Comparison of ENCODE assay signal across 19 cellular contexts in the genomic region with DNA sequence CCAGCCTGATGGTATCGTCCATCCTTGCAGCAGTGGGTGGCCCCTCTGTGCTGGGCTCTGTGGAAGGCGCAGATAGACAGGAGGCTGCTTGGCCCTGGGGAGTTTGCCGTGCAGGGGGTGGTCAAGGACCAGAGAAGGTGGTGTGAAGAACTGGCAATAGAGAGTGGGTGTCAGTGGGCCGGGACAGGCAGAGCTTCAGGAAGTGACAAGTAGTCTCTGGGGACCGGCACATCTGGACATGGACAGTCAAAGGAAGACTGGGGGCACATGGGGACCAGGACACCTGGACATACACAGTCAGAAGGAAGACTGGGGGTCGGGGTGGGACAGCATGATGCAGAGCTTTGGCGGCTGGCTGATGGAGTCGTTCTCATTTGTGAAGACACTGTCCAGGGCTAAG.
DNase-seq lines count a peak whose midpoint lies in the region; TF ChIP-seq lines count a peak whose summit lies in the region.
"Had no signal": no experiment of that assay in that cellular context is flagged by ENCODE, and none has a peak within 500 bp of the region (broad histone marks: within the 10 kb centered on the region; RNA-seq: fewer than 3 reads in every experiment).

No MANE protein-coding gene starts in this region.

- no peak overlapping the region for H2BK120ac ChIP-seq in neuronal stem cell (ENCODE audit: low read depth, low read length)

- no peak overlapping the region for H3K4me2 ChIP-seq in neuronal stem cell (ENCODE audit: insufficient read depth, low read length, poor library complexity, severe bottlenecking)
- H3K4me2 ChIP-seq: BLaER1 treated with 17β-estradiol and CSF1 and Interleukin-3, amounts not matched to agents 10 nM and 100 nM had no signal

- H2BK5ac ChIP-seq in neuronal stem cell (ENCODE audit: low read length): peak overlapping the region; percentile 79

- intact Hi-C loops in colonic mucosa (cut with DNase I): no loop called here

- H3K23ac ChIP-seq in neuronal stem cell (ENCODE audit: low read depth, low read length, poor library complexity): no peak overlapping the region

- no peak overlapping the region for H2AK5ac ChIP-seq in neuronal stem cell (ENCODE audit: low read depth, low read length)

- H3K27me3 ChIP-seq in neuronal stem cell (ENCODE audit: control insufficient read depth in 3 of 3, insufficient read depth in 3 of 3, low read depth in 1 of 3, low read length in 3 of 3): no peaks in the 10 kb centered on the region
- H3K27me3 ChIP-seq in H7 (ENCODE audit: control insufficient read depth, insufficient read depth, low read length): no peaks in the 10 kb centered on the region
- no peaks in the 10 kb centered on the region for H3K27me3 ChIP-seq in colonic mucosa
- H3K27me3 ChIP-seq: BE2C; BLaER1 treated with 17β-estradiol and CSF1 and Interleukin-3, amounts not matched to agents 10 nM and 100 nM had no signal

- H3K27ac ChIP-seq in neuronal stem cell (replicated peaks; ENCODE audit: low read length) (no peak overlapping the region), colonic mucosa (no peak overlapping the region)
- H3K27ac ChIP-seq: 22Rv1; BLaER1 treated with 17β-estradiol and CSF1 and Interleukin-3, amounts not matched to agents 10 nM and 100 nM; GM23248 had no signal

- peak; percentile 55 for DNase-seq in activated effector memory CD4-positive, alpha-beta T cell treated with anti-CD3 and anti-CD28 coated beads, Interleukin-2, amount 50 U/mL, for 16 hours
- no peak for DNase-seq in activated effector memory CD4-positive, alpha-beta T cell treated with Interleukin-2 at 50 U/mL for 16 hours
- DNase-seq in islet precursor cell (peak; percentile 25), neuronal stem cell (ENCODE audit: low spot score) (no peak), H7 (no peak), colonic mucosa (no peak), AML-193 (lab: John Stamatoyannopoulos, UW) (no peak)
- DNase-seq: BE2C; CD4-positive, alpha-beta T cell; CD8-positive, alpha-beta memory T cell; DMS 273 treated with DMSO at 0.1 percent for 48 hours; DMS79; EL; GDM1; GM23248; H9 had no signal

- H4K8ac ChIP-seq in neuronal stem cell (ENCODE audit: low read depth, low read length): no peak overlapping the region

- H3K4me1 ChIP-seq in neuronal stem cell (ENCODE audit: control insufficient read depth in 2 of 2, insufficient read depth in 1 of 2, low read depth in 1 of 2, low read length in 2 of 2): no peaks in the 10 kb centered on the region
- H3K4me1 ChIP-seq in colonic mucosa: no peaks in the 10 kb centered on the region
- H3K4me1 ChIP-seq: BE2C had no signal

- no peak overlapping the region for H3K4ac ChIP-seq in neuronal stem cell (ENCODE audit: low read length)

- peaks cover 5 to 70% of the 10 kb centered on the region in 2 donors for H3K36me3 ChIP-seq in neuronal stem cell (replicated peaks in 1 of 2; ENCODE audit: control insufficient read depth in 2 of 2, insufficient read depth in 2 of 2, low read length in 2 of 2)
- no peaks in the 10 kb centered on the region for H3K36me3 ChIP-seq in H7 (replicated peaks; ENCODE audit: control insufficient read depth, insufficient read depth, low read length)
- no peaks in the 10 kb centered on the region for H3K36me3 ChIP-seq in colonic mucosa
- H3K36me3 ChIP-seq: BE2C had no signal

- no CpG with 5 or more reads among the region's 8 CpGs for WGBS in neuronal stem cell (ENCODE audit: extremely low coverage in 2 of 2, insufficient read length in 2 of 2, insufficient replicate concordance in 1 of 2), 2 donors

- H3K4me3 ChIP-seq in neuronal stem cell (ENCODE audit: low read length in 2 of 2) (no peak overlapping the region), H7 (ENCODE audit: insufficient read depth, low read depth, low read length) (no peak overlapping the region), colonic mucosa (no peak overlapping the region)
- H3K4me3 ChIP-seq: BLaER1 treated with 17β-estradiol and CSF1 and Interleukin-3, amounts not matched to agents 10 nM and 100 nM; GM12878; GM23248 had no signal

- no peak overlapping the region for H2BK15ac ChIP-seq in neuronal stem cell (ENCODE audit: low read length)

- no peak overlapping the region for H2AFZ ChIP-seq in neuronal stem cell (ENCODE audit: low read length)
- H2AFZ ChIP-seq: GM23248 had no signal

- H3K9me3 ChIP-seq in neuronal stem cell (replicated peaks in 1 of 2; ENCODE audit: control insufficient read depth in 2 of 2, insufficient read depth in 1 of 2, low read depth in 1 of 2, low read length in 2 of 2) (peaks cover 2 to 5% of the 10 kb centered on the region in 2 donors), colonic mucosa (no peaks in the 10 kb centered on the region)
- H3K9me3 ChIP-seq: BE2C had no signal

- H3K9ac ChIP-seq in neuronal stem cell (ENCODE audit: low read depth, low read length, poor library complexity) (peak overlapping the region; percentile 2), colonic mucosa (ENCODE audit: low read depth in 2 of 2, low read length in 2 of 2) (no peak overlapping the region)
- H3K9ac ChIP-seq: BLaER1 treated with 17β-estradiol and CSF1 and Interleukin-3, amounts not matched to agents 10 nM and 100 nM; GM23248 had no signal

- no peak overlapping the region for H2BK12ac ChIP-seq in neuronal stem cell (ENCODE audit: low read length)

- no peak for TF ChIP-seq CTCF in colonic mucosa (IDR thresholded peaks at IDR 0.05)

- H3K18ac ChIP-seq in neuronal stem cell (ENCODE audit: low read length): no peak overlapping the region

- H3K79me1 ChIP-seq in neuronal stem cell (ENCODE audit: low read depth, low read length): no peaks in the 10 kb centered on the region

- H3K14ac ChIP-seq in neuronal stem cell (ENCODE audit: low read length): no peak overlapping the region

- no peak overlapping the region for H4K91ac ChIP-seq in neuronal stem cell (ENCODE audit: low read depth, low read length, poor library complexity)

Comparison
In these comparisons a context has a peak if more than half of its experiments do, and no peak if none do; other contexts are left out.
1. DNase-seq: peak in activated effector memory CD4-positive, alpha-beta T cell treated with anti-CD3 and anti-CD28 coated beads, Interleukin-2, amount 50 U/mL, for 16 hours (single experiment) and islet precursor cell (single experiment); none in activated effector memory CD4-positive, alpha-beta T cell treated with Interleukin-2 at 50 U/mL for 16 hours (single experiment), neuronal stem cell (single experiment), H7 (single experiment), colonic mucosa (single experiment) and AML-193 (0 of 2).